11 cellular contexts compared by ENCODE assay signal in genomic region chr1:227356582-227357228, GRCh38. TPM values are rescaled to one million over a fixed set of nuclear protein-coding genes. Genes with fewer than 3 reads are reported as not detected.
DNase-seq lines count a peak whose midpoint lies in the region; ATAC-seq and TF ChIP-seq lines count a peak whose summit lies in the region.
"Had no signal": no experiment of that assay in that cellular context is flagged by ENCODE, and none has a peak within 500 bp of the region (broad histone marks: within the 10 kb centered on the region; RNA-seq: fewer than 3 reads in every experiment).

No MANE protein-coding gene starts in this region.

- no peak overlapping the region for H3K27ac Mint-ChIP-seq in neural crest cell (ENCODE audit: unreplicated experiment)

- TF ChIP-seq CTCF in neural crest cell (conservative IDR thresholded peaks at IDR 0.05) = peak; percentile 14

- ATAC-seq in GM21529 (IDR thresholded peaks at IDR 0.05; ENCODE audit: unreplicated experiment) (no peak), GM21737 (IDR thresholded peaks at IDR 0.05; ENCODE audit: unreplicated experiment) (no peak)

- H3K4me1 Mint-ChIP-seq in neural crest cell = peaks cover 25% of the 10 kb centered on the region

- H3K9me3 Mint-ChIP-seq in neural crest cell = peaks cover 6% of the 10 kb centered on the region

- H3K36me3 Mint-ChIP-seq in neural crest cell (ENCODE audit: low read depth) = no peaks in the 10 kb centered on the region

- H3K4me3 Mint-ChIP-seq in neural crest cell = no peak overlapping the region

- peak overlapping the region; percentile 89 for H3K27ac ChIP-seq in epithelial cell of prostate

- peak; percentile 93 for DNase-seq in DMS53 (lab: John Stamatoyannopoulos, UW)
- DNase-seq in NCI-H460 (ENCODE audit: extremely low read depth, low read depth) = peak; percentile 40
- no peak for DNase-seq in epithelial cell of prostate (ENCODE audit: low read depth, low spot score)
- no peak for DNase-seq in neural crest cell (ENCODE audit: low read depth, low spot score)
- no peak for DNase-seq in ureter (ENCODE audit: low spot score)
- no peak for DNase-seq in stimulated activated naive CD4-positive, alpha-beta T cell treated with Interleukin-2 at 50 U/mL for 16 hours (lab: John Stamatoyannopoulos, UW)
- DNase-seq: activated CD4-positive, alpha-beta T cell treated with anti-CD3 and anti-CD28 coated beads, Interleukin-2, amount 50 U/mL, for 48 hours; NCI-H446; stimulated activated CD4-positive, alpha-beta T cell treated with anti-CD3 and anti-CD28 coated beads, Interleukin-1b, Interleukin-23, amount 100 ng/mL, for 48 hours had no signal

- H3K27me3 Mint-ChIP-seq in neural crest cell (ENCODE audit: low read depth) = no peaks in the 10 kb centered on the region

RNA-seq across cellular contexts. Expression of gene CDC42BPA, which starts 38.4 kb away (rescaled TPM):
- 67.7 and 77.7 TPM in 2 replicates for total RNA-seq in NCI-H460 (2014; rRNA removed; shearing (Covaris generic))
- polyA plus RNA-seq in NCI-H460 (2014; cell fraction: nucleus; rRNA removed) = 20.9 and 27.3 TPM in 2 replicates
- 35.6 and 38.0 TPM in 2 replicates for total RNA-seq in neural crest cell
- total RNA-seq in ureter = 51.5 TPM

Comparison
In these comparisons a context has a peak if more than half of its experiments do, and no peak if none do; other contexts are left out.
1. DNase-seq: peak in DMS53 (single experiment) and NCI-H460 (single experiment); none in epithelial cell of prostate (single experiment), neural crest cell (single experiment), ureter (single experiment) and stimulated activated naive CD4-positive, alpha-beta T cell treated with Interleukin-2 at 50 U/mL for 16 hours (single experiment).